18 cellular contexts compared by ENCODE assay signal in genomic region chr4:24791043-24791442, GRCh38. TPM values are rescaled to one million over a fixed set of nuclear protein-coding genes. Genes with fewer than 3 reads are reported as not detected.
DNase-seq lines count a peak whose midpoint lies in the region; ATAC-seq and TF ChIP-seq lines count a peak whose summit lies in the region.
"Had no signal": no experiment of that assay in that cellular context is flagged by ENCODE, and none has a peak within 500 bp of the region (broad histone marks: within the 10 kb centered on the region; RNA-seq: fewer than 3 reads in every experiment).

No MANE protein-coding gene starts in this region.

- no peak overlapping the region for H3K4me3 ChIP-seq in esophagus muscularis mucosa
- H3K4me3 ChIP-seq: A549; BLaER1 treated with 17β-estradiol and CSF1 and Interleukin-3, amounts not matched to agents 10 nM and 100 nM had no signal

- intact Hi-C loops in esophagus muscularis mucosa (cut with DNase I): loop anchor here (10.0 kb wide), 3 partner anchors 206 to 364 kb away; partner anchors contain the start of gene DHX15

- peaks cover 24% of the 10 kb centered on the region for H3K4me1 Mint-ChIP-seq in WTC11
- H3K4me1 Mint-ChIP-seq: B cell had no signal

- no peaks in the 10 kb centered on the region for H3K9me3 ChIP-seq in esophagus muscularis mucosa
- H3K9me3 ChIP-seq: Caco-2 had no signal

- peaks cover 0 to 5% (median 0%) of the 10 kb centered on the region in 4 donors for H3K27me3 ChIP-seq in esophagus muscularis mucosa
- H3K27me3 ChIP-seq: BLaER1 treated with 17β-estradiol and CSF1 and Interleukin-3, amounts not matched to agents 10 nM and 100 nM had no signal

- H3K36me3 ChIP-seq in esophagus muscularis mucosa: no peaks in the 10 kb centered on the region
- H3K36me3 ChIP-seq: BLaER1 treated with 17β-estradiol and CSF1 and Interleukin-3, amounts not matched to agents 10 nM and 100 nM had no signal

- CTCF ChIA-PET in WTC11 (lab: Charles Lee): no interaction called here

- no peak for TF ChIP-seq RAD21 in Ishikawa (IDR thresholded peaks at IDR 0.05; ENCODE audit: low read depth)

- H3K27ac Mint-ChIP-seq in WTC11: no peak overlapping the region
- H3K27ac Mint-ChIP-seq: B cell; CD4-positive, alpha-beta T cell; CD8-positive, alpha-beta T cell had no signal

- DNase-seq in WTC11 (ENCODE audit: low spot score) (no peak), esophagus muscularis mucosa (ENCODE audit: extremely low spot score) (peak; percentile 26), T1000 (lab: John Stamatoyannopoulos, UW) (no peak), A172 (ENCODE audit: low spot score) (no peak)
- DNase-seq: 8988T; AML-193; Caco-2; Calu3; CD4-positive, alpha-beta T cell; CD8-positive, alpha-beta T cell; DMS79 treated with DMSO at 0.1 percent for 48 hours; GF-D8 had no signal

- POLR2A ChIA-PET in WTC11 (lab: Charles Lee): no interaction called here

- H3K9me3 Mint-ChIP-seq in WTC11: peaks cover 19% of the 10 kb centered on the region
- H3K9me3 Mint-ChIP-seq: CD4-positive, alpha-beta T cell had no signal

- peaks cover 5% of the 10 kb centered on the region for H3K36me3 Mint-ChIP-seq in WTC11
- H3K36me3 Mint-ChIP-seq: CD8-positive, alpha-beta T cell had no signal

- H3K4me3 Mint-ChIP-seq in WTC11: no peak overlapping the region
- H3K4me3 Mint-ChIP-seq: B cell; CD4-positive, alpha-beta T cell; CD8-positive, alpha-beta T cell had no signal

- H3K4me1 ChIP-seq in esophagus muscularis mucosa: peaks cover 22 to 36% (median 28%) of the 10 kb centered on the region in 4 donors
- H3K4me1 ChIP-seq: A549 had no signal

- TF ChIP-seq POLR2A in esophagus muscularis mucosa (IDR thresholded peaks at IDR 0.05; ENCODE audit: low read depth): no peak

- TF ChIP-seq EP300 in Ishikawa (IDR thresholded peaks at IDR 0.05; ENCODE audit: borderline replicate concordance) (no peak), esophagus muscularis mucosa (IDR thresholded peaks at IDR 0.05) (no peak)

- no peak for TF ChIP-seq CTCF in WTC11 (IDR thresholded peaks at IDR 0.05)
- TF ChIP-seq CTCF in esophagus muscularis mucosa (IDR thresholded peaks at IDR 0.05): no peak

- H3K27me3 Mint-ChIP-seq in WTC11 (ENCODE audit: low read depth): peaks cover 21% of the 10 kb centered on the region

- no peak overlapping the region for H3K27ac ChIP-seq in esophagus muscularis mucosa (replicated peaks in 1 of 4)
- H3K27ac ChIP-seq: A549; BLaER1 treated with 17β-estradiol and CSF1 and Interleukin-3, amounts not matched to agents 10 nM and 100 nM; C4-2B had no signal

- ATAC-seq in WTC11 (no peak), GM21381 (IDR thresholded peaks at IDR 0.05; ENCODE audit: unreplicated experiment) (no peak)
- ATAC-seq: A549; CD8-positive, alpha-beta T cell had no signal

TF ChIP-seq in Ishikawa, 13 proteins besides CTCF, POLR2A, EP300 and RAD21:
- TF ChIP-seq YY1 (IDR thresholded peaks at IDR 0.05; ENCODE audit: low read depth) (no peak), USF1 (IDR thresholded peaks at IDR 0.05) (peak; percentile 50; the same call in 1 of the 2 replicates)

TF ChIP-seq in WTC11, 78 proteins besides CTCF, POLR2A, EP300 and RAD21:
- TF ChIP-seq USF2 (CRISPR knock-in tag; IDR thresholded peaks at IDR 0.05) (peak; percentile 21; the same call in 1 of the 2 replicates), GTF2I (CRISPR knock-in tag; conservative IDR thresholded peaks at IDR 0.05) (no peak)

RNA-seq across cellular contexts. Expression of gene SOD3, which starts 4.3 kb away (rescaled TPM):
- 4.1 to 8.2 TPM (median 8.0 TPM) in 3 replicates for total RNA-seq in WTC11 (2021)
- total RNA-seq in esophagus muscularis mucosa: 1,000 to 10,000 TPM in 1 of 4 donors, 100 to 1,000 TPM in 3; 404 to 1,012 (median 570) TPM
- 1.9 and 2.7 TPM in 2 replicates for total RNA-seq in A172 (2014; rRNA removed; shearing (Covaris generic))
- total RNA-seq: B cell; CD4-positive, alpha-beta T cell; CD8-positive, alpha-beta T cell had no signal

Comparison
In these comparisons a context has a peak if more than half of its experiments do, and no peak if none do; other contexts are left out.
1. RNA of gene SOD3, which starts 4.3 kb away (total RNA-seq): 404 to 1,012 TPM in esophagus muscularis mucosa; 4.1 to 8.2 TPM in WTC11 and 1.9 to 2.7 TPM in A172; every median in the first group is over 10 times any median in the second.